1 cellular context compared by ENCODE assay signal in genomic region chr20:50142812-50143211, GRCh38.
TF ChIP-seq lines count a peak whose summit lies in the region.

No MANE protein-coding gene starts in this region.

TF ChIP-seq in GM23338, 12 proteins besides CTCF, POLR2A, EP300 and RAD21 (continued from another document):
- TF ChIP-seq ZNF462 (CRISPR knock-in tag; IDR thresholded peaks at IDR 0.05), result no peak
